ENCODE assay signal across 16 cellular contexts in the genomic region with DNA sequence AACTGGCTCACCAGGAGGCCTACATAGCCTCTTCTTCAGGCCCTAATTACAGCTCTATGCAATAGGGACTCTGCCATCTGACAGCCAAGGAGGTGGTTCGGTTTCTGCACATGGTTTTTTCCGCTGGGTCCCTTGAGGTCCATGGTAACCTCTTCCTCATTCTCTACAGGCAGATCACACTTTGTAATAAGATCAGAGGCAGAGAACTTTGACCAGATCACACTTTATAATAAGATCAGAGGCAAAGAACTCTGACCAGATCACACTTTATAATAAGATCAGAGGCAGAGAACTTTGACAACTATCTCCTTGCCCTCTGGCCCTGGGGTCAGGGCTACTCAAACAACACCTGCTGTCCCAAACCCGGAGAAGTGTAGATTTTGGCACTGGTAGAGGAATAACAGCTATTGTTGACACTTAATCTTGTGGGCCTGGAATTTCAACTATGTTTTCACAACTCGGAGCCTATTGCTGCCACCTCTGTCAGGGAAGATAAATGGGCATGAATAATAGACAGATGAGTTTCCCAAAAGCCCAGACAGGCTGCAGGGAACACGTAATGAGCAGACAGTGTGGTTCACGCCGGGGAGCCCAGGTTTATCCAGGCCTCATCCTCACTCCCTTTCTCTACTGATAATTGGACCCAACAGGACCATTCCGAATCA.
DNase-seq lines count a peak whose midpoint lies in the region; ATAC-seq, FAIRE-seq and TF ChIP-seq lines count a peak whose summit lies in the region.
"Had no signal": no experiment of that assay in that cellular context is flagged by ENCODE, and none has a peak within 500 bp of the region (broad histone marks: within the 10 kb centered on the region; RNA-seq: fewer than 3 reads in every experiment).

No MANE protein-coding gene starts in this region.

- no peak overlapping the region; the same call in 1 of the 2 replicates for H2BK120ac ChIP-seq in IMR-90 (ENCODE audit: low read depth, low read length)

- no peaks in the 10 kb centered on the region for H3K36me3 ChIP-seq in IMR-90 (ENCODE audit: control insufficient read depth, insufficient read depth, low read length)
- H3K36me3 ChIP-seq: BE2C, lower lobe of right lung, thoracic aorta had no signal

- dilution Hi-C loops in IMR-90 (cut with HindIII; ENCODE audit: low sequenced_read_pairs, unreplicated experiment) = no loop called here

- DNase-seq in IMR-90 = no peak
- DNase-seq in ecto neural progenitor cell (ENCODE audit: low spot score) = peak; percentile 15
- DNase-seq in kidney tubule cell (ENCODE audit: low spot score) = peak; percentile 86
- DNase-seq in urothelium cell line (ENCODE audit: low spot score) = peak; percentile 47
- no peak for DNase-seq in activated CD4-positive, CD25-positive, alpha-beta regulatory T cell treated with anti-CD3 and anti-CD28 coated beads, Interleukin-2, amount 50 U/mL, for 72 hours
- no peak for DNase-seq in stimulated activated CD8-positive, alpha-beta memory T cell treated with anti-CD3 and anti-CD28 coated beads, Interleukin-4, amount 100 ng/mL, for 48 hours
- DNase-seq in amniotic stem cell (lab: John Stamatoyannopoulos, UW) = no peak
- DNase-seq: activated naive CD4-positive, alpha-beta T cell; anterior cingulate cortex; BE2C; foreskin melanocyte; lower lobe of right lung; NCI-H1417 treated with DMSO at 0.1 percent for 48 hours had no signal

- BruUV-seq in IMR-90 (replicated peaks; lab: Mats Ljungman, UMichigan) = no TSS peak

- no peak for TF ChIP-seq POLR2A in IMR-90 (IDR thresholded peaks at IDR 0.05; ENCODE audit: low read depth, low read length)

- FAIRE-seq in urothelium cell line (lab: Jason Lieb, UNC) = peak; percentile 81
- FAIRE-seq: colon, endothelial cell of umbilical vein had no signal

- no peaks in the 10 kb centered on the region for H3K27me3 ChIP-seq in IMR-90 (ENCODE audit: control insufficient read depth, insufficient read depth, low read length)
- H3K27me3 ChIP-seq: BE2C had no signal

- no peak overlapping the region for H4K91ac ChIP-seq in IMR-90 (ENCODE audit: insufficient read depth, low read depth, low read length)

- WGBS in IMR-90 (ENCODE audit: extremely low coverage in 2 of 2, insufficient read length in 1 of 2), 2 experiments = no CpG with 5 or more reads among the region's 8 CpGs

- no peaks in the 10 kb centered on the region; the same call in 1 of the 2 replicates for H3K9me1 ChIP-seq in IMR-90 (ENCODE audit: insufficient read depth, low read length)

- no peaks in the 10 kb centered on the region for H3K4me1 ChIP-seq in IMR-90 (ENCODE audit: control insufficient read depth, insufficient read depth, low read length)
- H3K4me1 ChIP-seq: BE2C, lower lobe of right lung had no signal

- no peak overlapping the region for H4K8ac ChIP-seq in IMR-90 (ENCODE audit: low read depth in 2 of 2, low read length in 2 of 2)

- no peak overlapping the region for H4K5ac ChIP-seq in IMR-90 (ENCODE audit: low read depth, low read length)

- no peaks in the 10 kb centered on the region for H4K20me1 ChIP-seq in IMR-90 (ENCODE audit: insufficient read depth, low read length)

- no peak for ATAC-seq in IMR-90 (ENCODE audit: low read depth)
- ATAC-seq: lower lobe of right lung had no signal

- intact Hi-C loops in IMR-90 (cut with micrococcal nuclease) = no loop called here

- H3K9me3 ChIP-seq in IMR-90 (ENCODE audit: control insufficient read depth, insufficient read depth, low read length) = no peaks in the 10 kb centered on the region
- H3K9me3 ChIP-seq: BE2C, lower lobe of right lung, thoracic aorta had no signal

- H3K4ac ChIP-seq in IMR-90 (ENCODE audit: low read depth, low read length) = 0 out of 2 replicates have a peak overlapping the region, but pooled peaks have one; percentile 17

- H2BK5ac ChIP-seq in IMR-90 (ENCODE audit: low read depth, low read length, poor library complexity, severe bottlenecking) = no peak overlapping the region

- no peak for TF ChIP-seq RAD21 in IMR-90 (IDR thresholded peaks at IDR 0.05; ENCODE audit: low read length)

- H3K14ac ChIP-seq in IMR-90 (replicated peaks; ENCODE audit: low read depth, low read length) = no peak overlapping the region

- H2BK20ac ChIP-seq in IMR-90 (ENCODE audit: low read depth, low read length) = no peak overlapping the region

- H2AK9ac ChIP-seq in IMR-90 (replicated peaks; ENCODE audit: low read depth, low read length, poor library complexity) = no peak overlapping the region

- H2AK5ac ChIP-seq in IMR-90 (ENCODE audit: low read depth, low read length) = no peak overlapping the region

- no peaks in the 10 kb centered on the region for H3K79me1 ChIP-seq in IMR-90 (ENCODE audit: low read depth in 1 of 2, low read length in 2 of 2)

- H3K9ac ChIP-seq in IMR-90 (ENCODE audit: low read depth, low read length) = no peak overlapping the region

- H3K4me3 ChIP-seq in IMR-90 (ENCODE audit: insufficient read depth, low read depth, low read length) = no peak overlapping the region
- H3K4me3 ChIP-seq: lower lobe of right lung, thoracic aorta had no signal

- in situ Hi-C loops in IMR-90 (cut with MboI; ENCODE audit: low sequenced_read_pairs) = no loop called here

- H3K23ac ChIP-seq in IMR-90 (ENCODE audit: low read depth, low read length) = no peak overlapping the region

- CTCF ChIA-PET in IMR-90 (lab: Yijun Ruan, JAX) = no interaction called here

- no peak overlapping the region for H3K18ac ChIP-seq in IMR-90 (ENCODE audit: low read depth, low read length)

- peak overlapping the region; percentile 36; the same call in 1 of the 3 replicates for H2BK15ac ChIP-seq in IMR-90 (ENCODE audit: low read depth, low read length)

- no peak overlapping the region for H3K4me2 ChIP-seq in IMR-90 (ENCODE audit: low read depth, low read length)

- H2AFZ ChIP-seq in IMR-90 (replicated peaks; ENCODE audit: low read length, poor library complexity) = no peak overlapping the region

- no peak for TF ChIP-seq CTCF in IMR-90 (conservative IDR thresholded peaks at IDR 0.05; ENCODE audit: low read depth, low read length)

- POLR2A ChIA-PET in IMR-90 (lab: Charles Lee; ENCODE audit: unreplicated experiment) = no interaction called here

- no peak overlapping the region for H3K56ac ChIP-seq in IMR-90 (ENCODE audit: extremely low read depth, insufficient read depth, low read length)

- H3K27ac ChIP-seq in IMR-90 (ENCODE audit: insufficient read depth, low read length) = no peak overlapping the region
- H3K27ac ChIP-seq: lower lobe of right lung, thoracic aorta had no signal

TF ChIP-seq in IMR-90, 13 proteins besides CTCF, POLR2A, EP300 and RAD21:
- no peak for TF ChIP-seq CHD1 (IDR thresholded peaks at IDR 0.05; ENCODE audit: low read depth, low read length)
- no peak for TF ChIP-seq CEBPB (IDR thresholded peaks at IDR 0.05; ENCODE audit: low read depth, low read length)
- no peak for TF ChIP-seq SMC3 (IDR thresholded peaks at IDR 0.05; ENCODE audit: low read depth, low read length)
- no peak for TF ChIP-seq MAZ (IDR thresholded peaks at IDR 0.05; ENCODE audit: borderline replicate concordance, low read depth, low read length)
- TF ChIP-seq MAFK (IDR thresholded peaks at IDR 0.05; ENCODE audit: low read depth, low read length) = no peak
- TF ChIP-seq, protein P1, sequence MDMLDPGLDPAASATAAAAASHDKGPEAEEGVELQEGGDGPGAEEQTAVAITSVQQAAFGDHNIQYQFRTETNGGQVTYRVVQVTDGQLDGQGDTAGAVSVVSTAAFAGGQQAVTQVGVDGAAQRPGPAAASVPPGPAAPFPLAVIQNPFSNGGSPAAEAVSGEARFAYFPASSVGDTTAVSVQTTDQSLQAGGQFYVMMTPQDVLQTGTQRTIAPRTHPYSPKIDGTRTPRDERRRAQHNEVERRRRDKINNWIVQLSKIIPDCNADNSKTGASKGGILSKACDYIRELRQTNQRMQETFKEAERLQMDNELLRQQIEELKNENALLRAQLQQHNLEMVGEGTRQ (IDR thresholded peaks at IDR 0.05; ENCODE audit: low read depth, low read length) = no peak

Comparison
In these comparisons a context has a peak if more than half of its experiments do, and no peak if none do; other contexts are left out.
1. DNase-seq: peak in ecto neural progenitor cell (single experiment), kidney tubule cell (single experiment) and urothelium cell line (single experiment); none in IMR-90 (single experiment), activated CD4-positive, CD25-positive, alpha-beta regulatory T cell treated with anti-CD3 and anti-CD28 coated beads, Interleukin-2, amount 50 U/mL, for 72 hours (single experiment), stimulated activated CD8-positive, alpha-beta memory T cell treated with anti-CD3 and anti-CD28 coated beads, Interleukin-4, amount 100 ng/mL, for 48 hours (single experiment) and amniotic stem cell (single experiment).